Comparison of ENCODE assay signal across 1 cellular context in the genomic region with DNA sequence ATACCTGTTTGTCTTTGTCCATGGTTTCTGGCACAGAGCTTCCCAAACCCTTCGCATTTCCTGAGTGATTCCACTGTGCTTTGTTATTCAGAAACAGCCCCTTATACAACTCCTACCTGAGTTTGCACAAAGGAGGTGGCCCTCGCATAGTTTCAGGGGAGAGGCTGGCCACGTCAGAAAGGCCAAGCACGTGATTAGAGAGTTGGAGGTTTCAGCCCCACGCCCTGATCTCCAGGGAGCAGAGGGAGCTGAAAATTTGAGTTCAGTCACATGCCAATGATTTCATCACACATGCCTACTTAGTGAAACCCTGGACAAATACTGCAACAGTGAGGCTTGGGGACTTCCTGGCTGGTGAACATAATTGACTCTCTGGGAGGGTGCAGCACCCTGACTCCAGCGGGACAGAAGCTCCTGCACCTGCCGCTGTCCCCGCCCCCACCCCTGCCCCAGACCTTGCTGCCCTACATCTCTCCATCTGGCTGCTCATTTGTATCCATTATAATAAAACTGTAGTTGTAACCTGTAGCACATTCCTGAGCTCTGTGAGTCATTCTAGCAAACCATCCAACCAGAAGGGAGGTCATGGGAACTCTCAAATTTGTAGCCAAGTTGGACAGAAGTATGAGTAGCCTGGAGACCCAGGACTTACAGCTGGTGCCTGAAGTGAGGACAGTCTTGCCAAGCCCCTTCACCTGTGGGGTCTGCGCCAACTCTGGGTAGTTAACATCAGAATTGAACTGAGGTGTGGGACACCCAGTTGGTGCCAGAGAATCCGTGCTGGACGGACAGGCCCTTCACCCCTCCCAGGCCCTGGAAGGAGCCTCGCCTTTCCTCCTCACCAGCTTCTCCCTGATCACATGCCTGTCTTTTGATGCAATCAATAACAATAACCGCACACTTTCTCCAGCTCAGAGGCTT.
TF ChIP-seq lines count a peak whose summit lies in the region.

No MANE protein-coding gene starts in this region.

TF ChIP-seq in HepG2, 621 proteins besides CTCF, POLR2A, EP300 and RAD21 (continued from another document and continues in another):
- TF ChIP-seq, protein P1, sequence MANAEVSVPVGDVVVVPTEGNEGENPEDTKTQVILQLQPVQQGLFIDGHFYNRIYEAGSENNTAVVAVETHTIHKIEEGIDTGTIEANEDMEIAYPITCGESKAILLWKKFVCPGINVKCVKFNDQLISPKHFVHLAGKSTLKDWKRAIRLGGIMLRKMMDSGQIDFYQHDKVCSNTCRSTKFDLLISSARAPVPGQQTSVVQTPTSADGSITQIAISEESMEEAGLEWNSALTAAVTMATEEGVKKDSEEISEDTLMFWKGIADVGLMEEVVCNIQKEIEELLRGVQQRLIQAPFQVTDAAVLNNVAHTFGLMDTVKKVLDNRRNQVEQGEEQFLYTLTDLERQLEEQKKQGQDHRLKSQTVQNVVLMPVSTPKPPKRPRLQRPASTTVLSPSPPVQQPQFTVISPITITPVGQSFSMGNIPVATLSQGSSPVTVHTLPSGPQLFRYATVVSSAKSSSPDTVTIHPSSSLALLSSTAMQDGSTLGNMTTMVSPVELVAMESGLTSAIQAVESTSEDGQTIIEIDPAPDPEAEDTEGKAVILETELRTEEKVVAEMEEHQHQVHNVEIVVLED (CRISPR knock-in tag; IDR thresholded peaks at IDR 0.05; ENCODE audit: borderline replicate concordance) = no peak
- no peak for TF ChIP-seq SRSF9 (IDR thresholded peaks at IDR 0.05; ENCODE audit: borderline replicate concordance, insufficient read depth, low read depth, low read length, poor library complexity, severe bottlenecking)
- TF ChIP-seq, protein P2, sequence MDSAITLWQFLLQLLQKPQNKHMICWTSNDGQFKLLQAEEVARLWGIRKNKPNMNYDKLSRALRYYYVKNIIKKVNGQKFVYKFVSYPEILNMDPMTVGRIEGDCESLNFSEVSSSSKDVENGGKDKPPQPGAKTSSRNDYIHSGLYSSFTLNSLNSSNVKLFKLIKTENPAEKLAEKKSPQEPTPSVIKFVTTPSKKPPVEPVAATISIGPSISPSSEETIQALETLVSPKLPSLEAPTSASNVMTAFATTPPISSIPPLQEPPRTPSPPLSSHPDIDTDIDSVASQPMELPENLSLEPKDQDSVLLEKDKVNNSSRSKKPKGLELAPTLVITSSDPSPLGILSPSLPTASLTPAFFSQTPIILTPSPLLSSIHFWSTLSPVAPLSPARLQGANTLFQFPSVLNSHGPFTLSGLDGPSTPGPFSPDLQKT (CRISPR knock-in tag; IDR thresholded peaks at IDR 0.05; ENCODE audit: borderline replicate concordance) = no peak
- no peak for TF ChIP-seq HES4 (CRISPR knock-in tag; IDR thresholded peaks at IDR 0.05; ENCODE audit: borderline replicate concordance)
- no peak for TF ChIP-seq SIN3A (IDR thresholded peaks at IDR 0.05; ENCODE audit: borderline replicate concordance, low read depth, low read length)
- TF ChIP-seq, protein P3, sequence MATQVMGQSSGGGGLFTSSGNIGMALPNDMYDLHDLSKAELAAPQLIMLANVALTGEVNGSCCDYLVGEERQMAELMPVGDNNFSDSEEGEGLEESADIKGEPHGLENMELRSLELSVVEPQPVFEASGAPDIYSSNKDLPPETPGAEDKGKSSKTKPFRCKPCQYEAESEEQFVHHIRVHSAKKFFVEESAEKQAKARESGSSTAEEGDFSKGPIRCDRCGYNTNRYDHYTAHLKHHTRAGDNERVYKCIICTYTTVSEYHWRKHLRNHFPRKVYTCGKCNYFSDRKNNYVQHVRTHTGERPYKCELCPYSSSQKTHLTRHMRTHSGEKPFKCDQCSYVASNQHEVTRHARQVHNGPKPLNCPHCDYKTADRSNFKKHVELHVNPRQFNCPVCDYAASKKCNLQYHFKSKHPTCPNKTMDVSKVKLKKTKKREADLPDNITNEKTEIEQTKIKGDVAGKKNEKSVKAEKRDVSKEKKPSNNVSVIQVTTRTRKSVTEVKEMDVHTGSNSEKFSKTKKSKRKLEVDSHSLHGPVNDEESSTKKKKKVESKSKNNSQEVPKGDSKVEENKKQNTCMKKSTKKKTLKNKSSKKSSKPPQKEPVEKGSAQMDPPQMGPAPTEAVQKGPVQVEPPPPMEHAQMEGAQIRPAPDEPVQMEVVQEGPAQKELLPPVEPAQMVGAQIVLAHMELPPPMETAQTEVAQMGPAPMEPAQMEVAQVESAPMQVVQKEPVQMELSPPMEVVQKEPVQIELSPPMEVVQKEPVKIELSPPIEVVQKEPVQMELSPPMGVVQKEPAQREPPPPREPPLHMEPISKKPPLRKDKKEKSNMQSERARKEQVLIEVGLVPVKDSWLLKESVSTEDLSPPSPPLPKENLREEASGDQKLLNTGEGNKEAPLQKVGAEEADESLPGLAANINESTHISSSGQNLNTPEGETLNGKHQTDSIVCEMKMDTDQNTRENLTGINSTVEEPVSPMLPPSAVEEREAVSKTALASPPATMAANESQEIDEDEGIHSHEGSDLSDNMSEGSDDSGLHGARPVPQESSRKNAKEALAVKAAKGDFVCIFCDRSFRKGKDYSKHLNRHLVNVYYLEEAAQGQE (IDR thresholded peaks at IDR 0.05; ENCODE audit: borderline replicate concordance in 1 of 2, low read depth in 1 of 2, low read length in 2 of 2) = no peak
- no peak for TF ChIP-seq ZKSCAN5 (CRISPR knock-in tag; IDR thresholded peaks at IDR 0.05)
- no peak for TF ChIP-seq MTF1 (CRISPR knock-in tag; IDR thresholded peaks at IDR 0.05)
- no peak for TF ChIP-seq ZNF703 (CRISPR knock-in tag; IDR thresholded peaks at IDR 0.05; ENCODE audit: borderline replicate concordance)
- TF ChIP-seq HMG20B (CRISPR knock-in tag; conservative IDR thresholded peaks at IDR 0.05) = peak; percentile 42; the same call in 1 of the 2 replicates
- TF ChIP-seq ATM (IDR thresholded peaks at IDR 0.05; ENCODE audit: borderline replicate concordance) = no peak
- TF ChIP-seq JUN (CRISPR knock-in tag; IDR thresholded peaks at IDR 0.05) = no peak
- no peak for TF ChIP-seq ZNF75D (CRISPR knock-in tag; IDR thresholded peaks at IDR 0.05; ENCODE audit: borderline replicate concordance)
- no peak for TF ChIP-seq NR3C1 (CRISPR knock-in tag; IDR thresholded peaks at IDR 0.05)
- no peak for TF ChIP-seq ZNF572 (CRISPR knock-in tag; IDR thresholded peaks at IDR 0.05)
- TF ChIP-seq ARHGAP35 (CRISPR knock-in tag; IDR thresholded peaks at IDR 0.05; ENCODE audit: borderline replicate concordance) = no peak
- no peak for TF ChIP-seq U2AF1 (optimal IDR thresholded peaks at IDR 0.05; ENCODE audit: low read depth, low read length)
- TF ChIP-seq TAF1 (CRISPR knock-in tag; IDR thresholded peaks at IDR 0.05) = no peak
- TF ChIP-seq CEBPG (CRISPR knock-in tag; IDR thresholded peaks at IDR 0.05) = peak; percentile 84
- TF ChIP-seq TCF7L2 (IDR thresholded peaks at IDR 0.05; ENCODE audit: low read depth, low read length) = no peak
- no peak for TF ChIP-seq ZBTB38 (CRISPR knock-in tag; IDR thresholded peaks at IDR 0.05)
- no peak for TF ChIP-seq RFX5 (IDR thresholded peaks at IDR 0.05; ENCODE audit: low read depth, low read length)
- TF ChIP-seq, protein P4, sequence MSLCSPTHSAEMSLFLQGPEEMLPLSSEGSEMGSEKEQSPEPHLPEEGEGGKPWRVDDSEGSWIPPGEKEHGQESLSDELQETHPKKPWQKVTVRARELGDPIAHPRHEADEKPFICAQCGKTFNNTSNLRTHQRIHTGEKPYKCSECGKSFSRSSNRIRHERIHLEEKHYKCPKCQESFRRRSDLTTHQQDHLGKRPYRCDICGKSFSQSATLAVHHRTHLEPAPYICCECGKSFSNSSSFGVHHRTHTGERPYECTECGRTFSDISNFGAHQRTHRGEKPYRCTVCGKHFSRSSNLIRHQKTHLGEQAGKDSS (CRISPR knock-in tag; IDR thresholded peaks at IDR 0.05; ENCODE audit: borderline replicate concordance, low read depth) = no peak
- TF ChIP-seq, protein P5, sequence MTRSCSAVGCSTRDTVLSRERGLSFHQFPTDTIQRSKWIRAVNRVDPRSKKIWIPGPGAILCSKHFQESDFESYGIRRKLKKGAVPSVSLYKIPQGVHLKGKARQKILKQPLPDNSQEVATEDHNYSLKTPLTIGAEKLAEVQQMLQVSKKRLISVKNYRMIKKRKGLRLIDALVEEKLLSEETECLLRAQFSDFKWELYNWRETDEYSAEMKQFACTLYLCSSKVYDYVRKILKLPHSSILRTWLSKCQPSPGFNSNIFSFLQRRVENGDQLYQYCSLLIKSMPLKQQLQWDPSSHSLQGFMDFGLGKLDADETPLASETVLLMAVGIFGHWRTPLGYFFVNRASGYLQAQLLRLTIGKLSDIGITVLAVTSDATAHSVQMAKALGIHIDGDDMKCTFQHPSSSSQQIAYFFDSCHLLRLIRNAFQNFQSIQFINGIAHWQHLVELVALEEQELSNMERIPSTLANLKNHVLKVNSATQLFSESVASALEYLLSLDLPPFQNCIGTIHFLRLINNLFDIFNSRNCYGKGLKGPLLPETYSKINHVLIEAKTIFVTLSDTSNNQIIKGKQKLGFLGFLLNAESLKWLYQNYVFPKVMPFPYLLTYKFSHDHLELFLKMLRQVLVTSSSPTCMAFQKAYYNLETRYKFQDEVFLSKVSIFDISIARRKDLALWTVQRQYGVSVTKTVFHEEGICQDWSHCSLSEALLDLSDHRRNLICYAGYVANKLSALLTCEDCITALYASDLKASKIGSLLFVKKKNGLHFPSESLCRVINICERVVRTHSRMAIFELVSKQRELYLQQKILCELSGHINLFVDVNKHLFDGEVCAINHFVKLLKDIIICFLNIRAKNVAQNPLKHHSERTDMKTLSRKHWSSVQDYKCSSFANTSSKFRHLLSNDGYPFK (CRISPR knock-in tag; IDR thresholded peaks at IDR 0.05; ENCODE audit: borderline replicate concordance) = no peak
- TF ChIP-seq, protein P6, sequence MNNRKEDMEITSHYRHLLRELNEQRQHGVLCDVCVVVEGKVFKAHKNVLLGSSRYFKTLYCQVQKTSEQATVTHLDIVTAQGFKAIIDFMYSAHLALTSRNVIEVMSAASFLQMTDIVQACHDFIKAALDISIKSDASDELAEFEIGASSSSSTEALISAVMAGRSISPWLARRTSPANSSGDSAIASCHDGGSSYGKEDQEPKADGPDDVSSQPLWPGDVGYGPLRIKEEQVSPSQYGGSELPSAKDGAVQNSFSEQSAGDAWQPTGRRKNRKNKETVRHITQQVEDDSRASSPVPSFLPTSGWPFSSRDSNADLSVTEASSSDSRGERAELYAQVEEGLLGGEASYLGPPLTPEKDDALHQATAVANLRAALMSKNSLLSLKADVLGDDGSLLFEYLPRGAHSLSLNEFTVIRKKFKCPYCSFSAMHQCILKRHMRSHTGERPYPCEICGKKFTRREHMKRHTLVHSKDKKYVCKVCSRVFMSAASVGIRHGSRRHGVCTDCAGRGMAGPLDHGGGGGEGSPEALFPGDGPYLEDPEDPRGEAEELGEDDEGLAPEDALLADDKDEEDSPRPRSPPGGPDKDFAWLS (CRISPR knock-in tag; IDR thresholded peaks at IDR 0.05; ENCODE audit: borderline replicate concordance) = no peak
- TF ChIP-seq ARID2 (CRISPR knock-in tag; IDR thresholded peaks at IDR 0.05; ENCODE audit: borderline replicate concordance) = no peak
- no peak for TF ChIP-seq ISX (CRISPR knock-in tag; conservative IDR thresholded peaks at IDR 0.05)
- TF ChIP-seq CBX5 (CRISPR knock-in tag; IDR thresholded peaks at IDR 0.05; ENCODE audit: borderline replicate concordance) = no peak; the same call in 1 of the 2 replicates
- no peak for TF ChIP-seq MTA3 (CRISPR knock-in tag; IDR thresholded peaks at IDR 0.05)
- TF ChIP-seq, protein P7, sequence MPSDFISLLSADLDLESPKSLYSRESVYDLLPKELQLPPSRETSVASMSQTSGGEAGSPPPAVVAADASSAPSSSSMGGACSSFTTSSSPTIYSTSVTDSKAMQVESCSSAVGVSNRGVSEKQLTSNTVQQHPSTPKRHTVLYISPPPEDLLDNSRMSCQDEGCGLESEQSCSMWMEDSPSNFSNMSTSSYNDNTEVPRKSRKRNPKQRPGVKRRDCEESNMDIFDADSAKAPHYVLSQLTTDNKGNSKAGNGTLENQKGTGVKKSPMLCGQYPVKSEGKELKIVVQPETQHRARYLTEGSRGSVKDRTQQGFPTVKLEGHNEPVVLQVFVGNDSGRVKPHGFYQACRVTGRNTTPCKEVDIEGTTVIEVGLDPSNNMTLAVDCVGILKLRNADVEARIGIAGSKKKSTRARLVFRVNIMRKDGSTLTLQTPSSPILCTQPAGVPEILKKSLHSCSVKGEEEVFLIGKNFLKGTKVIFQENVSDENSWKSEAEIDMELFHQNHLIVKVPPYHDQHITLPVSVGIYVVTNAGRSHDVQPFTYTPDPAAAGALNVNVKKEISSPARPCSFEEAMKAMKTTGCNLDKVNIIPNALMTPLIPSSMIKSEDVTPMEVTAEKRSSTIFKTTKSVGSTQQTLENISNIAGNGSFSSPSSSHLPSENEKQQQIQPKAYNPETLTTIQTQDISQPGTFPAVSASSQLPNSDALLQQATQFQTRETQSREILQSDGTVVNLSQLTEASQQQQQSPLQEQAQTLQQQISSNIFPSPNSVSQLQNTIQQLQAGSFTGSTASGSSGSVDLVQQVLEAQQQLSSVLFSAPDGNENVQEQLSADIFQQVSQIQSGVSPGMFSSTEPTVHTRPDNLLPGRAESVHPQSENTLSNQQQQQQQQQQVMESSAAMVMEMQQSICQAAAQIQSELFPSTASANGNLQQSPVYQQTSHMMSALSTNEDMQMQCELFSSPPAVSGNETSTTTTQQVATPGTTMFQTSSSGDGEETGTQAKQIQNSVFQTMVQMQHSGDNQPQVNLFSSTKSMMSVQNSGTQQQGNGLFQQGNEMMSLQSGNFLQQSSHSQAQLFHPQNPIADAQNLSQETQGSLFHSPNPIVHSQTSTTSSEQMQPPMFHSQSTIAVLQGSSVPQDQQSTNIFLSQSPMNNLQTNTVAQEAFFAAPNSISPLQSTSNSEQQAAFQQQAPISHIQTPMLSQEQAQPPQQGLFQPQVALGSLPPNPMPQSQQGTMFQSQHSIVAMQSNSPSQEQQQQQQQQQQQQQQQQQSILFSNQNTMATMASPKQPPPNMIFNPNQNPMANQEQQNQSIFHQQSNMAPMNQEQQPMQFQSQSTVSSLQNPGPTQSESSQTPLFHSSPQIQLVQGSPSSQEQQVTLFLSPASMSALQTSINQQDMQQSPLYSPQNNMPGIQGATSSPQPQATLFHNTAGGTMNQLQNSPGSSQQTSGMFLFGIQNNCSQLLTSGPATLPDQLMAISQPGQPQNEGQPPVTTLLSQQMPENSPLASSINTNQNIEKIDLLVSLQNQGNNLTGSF (CRISPR knock-in tag; IDR thresholded peaks at IDR 0.05) = no peak
- no peak for TF ChIP-seq PITX1 (CRISPR knock-in tag; IDR thresholded peaks at IDR 0.05)
- no peak for TF ChIP-seq EZH2 (conservative IDR thresholded peaks at IDR 0.05; ENCODE audit: low read depth, low read length)
- TF ChIP-seq RFXANK (CRISPR knock-in tag; IDR thresholded peaks at IDR 0.05) = no peak
- no peak for TF ChIP-seq ZFP36L2 (CRISPR knock-in tag; IDR thresholded peaks at IDR 0.05)
- TF ChIP-seq MLLT10 (CRISPR knock-in tag; IDR thresholded peaks at IDR 0.05) = no peak
- TF ChIP-seq, protein P8, sequence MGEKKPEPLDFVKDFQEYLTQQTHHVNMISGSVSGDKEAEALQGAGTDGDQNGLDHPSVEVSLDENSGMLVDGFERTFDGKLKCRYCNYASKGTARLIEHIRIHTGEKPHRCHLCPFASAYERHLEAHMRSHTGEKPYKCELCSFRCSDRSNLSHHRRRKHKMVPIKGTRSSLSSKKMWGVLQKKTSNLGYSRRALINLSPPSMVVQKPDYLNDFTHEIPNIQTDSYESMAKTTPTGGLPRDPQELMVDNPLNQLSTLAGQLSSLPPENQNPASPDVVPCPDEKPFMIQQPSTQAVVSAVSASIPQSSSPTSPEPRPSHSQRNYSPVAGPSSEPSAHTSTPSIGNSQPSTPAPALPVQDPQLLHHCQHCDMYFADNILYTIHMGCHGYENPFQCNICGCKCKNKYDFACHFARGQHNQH (CRISPR knock-in tag; IDR thresholded peaks at IDR 0.05) = no peak
- TF ChIP-seq KLF6 (CRISPR knock-in tag; IDR thresholded peaks at IDR 0.05) = no peak
- no peak for TF ChIP-seq CHD2 (IDR thresholded peaks at IDR 0.05; ENCODE audit: low read depth, low read length)
